ENCODE assay signal across 8 cellular contexts in genomic region chr2:156589381-156590079, GRCh38.
DNase-seq lines count a peak whose midpoint lies in the region; ATAC-seq and TF ChIP-seq lines count a peak whose summit lies in the region.

No MANE protein-coding gene starts in this region.

- DNase-seq in SHP77 (lab: John Stamatoyannopoulos, UW) (peak; percentile 9 to 20), SHP77 treated with DMSO at 0.1 percent for 48 hours (lab: John Stamatoyannopoulos, UW) (no peak), HT-29 (ENCODE audit: low spot score) (peak; percentile 59), Peyer's patch (peak in 1 of 3 donors; percentile 46), coronary artery (ENCODE audit: low spot score) (no peak), lung microvascular endothelial cell (ENCODE audit: low read depth in 2 of 2) (peak; percentile 71 to 77)
- DNase-seq in activated effector memory CD4-positive, alpha-beta T cell treated with Interleukin-2 at 50 U/mL for 16 hours, result no peak

- peaks cover 0 to under 1% (median 0%) of the 10 kb centered on the region in 3 donors for H3K36me3 ChIP-seq in Peyer's patch

- no peaks in the 10 kb centered on the region for H3K9me3 ChIP-seq in Peyer's patch

- H3K4me3 ChIP-seq in Peyer's patch, result no peak overlapping the region
- H3K4me3 ChIP-seq in coronary artery, result no peak overlapping the region

- H3K27me3 ChIP-seq in Peyer's patch, result no peaks in the 10 kb centered on the region

- no peaks in the 10 kb centered on the region for H3K4me1 ChIP-seq in Peyer's patch

- TF ChIP-seq CTCF in Peyer's patch (IDR thresholded peaks at IDR 0.05) (peak in 4 of 6 experiments; percentile 51 to 66 (median 52)), coronary artery (IDR thresholded peaks at IDR 0.05) (peak; percentile 28)

- ATAC-seq in GM19467 (IDR thresholded peaks at IDR 0.05; ENCODE audit: unreplicated experiment), result peak; percentile 64

- no peak for TF ChIP-seq POLR2A in Peyer's patch (IDR thresholded peaks at IDR 0.05)

- H3K27ac ChIP-seq in Peyer's patch (no peak overlapping the region), coronary artery (no peak overlapping the region)

Comparison
In these comparisons a context has a peak if more than half of its experiments do, and no peak if none do; other contexts are left out.
1. DNase-seq: peak in SHP77 (2 of 2), HT-29 (single experiment) and lung microvascular endothelial cell (2 of 2); none in SHP77 treated with DMSO at 0.1 percent for 48 hours (single experiment), coronary artery (single experiment) and activated effector memory CD4-positive, alpha-beta T cell treated with Interleukin-2 at 50 U/mL for 16 hours (single experiment).